Comparison of ENCODE assay signal across 22 cellular contexts in genomic region chr13:90706631-90707030, GRCh38.
A peak's percentile ranks its signal among the peaks of the same experiment; 100 is the strongest.
DNase-seq lines count a peak whose midpoint lies in the region; ATAC-seq, FAIRE-seq and TF ChIP-seq lines count a peak whose summit lies in the region.
"Had no signal": no experiment of that assay in that cellular context is flagged by ENCODE, and none has a peak within 500 bp of the region (broad histone marks: within the 10 kb centered on the region; RNA-seq: fewer than 3 reads in every experiment).

No MANE protein-coding gene starts in this region.

- ATAC-seq in GM21390 (IDR thresholded peaks at IDR 0.05; ENCODE audit: unreplicated experiment) (no peak), lower lobe of right lung (no peak)
- no peak for ATAC-seq in activated T-cell treated with anti-CD3 and anti-CD28 coated beads, Interleukin-2, amount 50 U/mL, for 4 hours
- ATAC-seq: GM12878 had no signal

- TF ChIP-seq CTCF in bronchial epithelial cell (IDR thresholded peaks at IDR 0.05; ENCODE audit: insufficient read depth, low read length, severe bottlenecking) (no peak), retinal pigment epithelial cell (conservative IDR thresholded peaks at IDR 0.05; ENCODE audit: low read depth, low read length) (no peak), lower lobe of right lung (IDR thresholded peaks at IDR 0.05) (no peak), dorsolateral prefrontal cortex (IDR thresholded peaks at IDR 0.05 in 54 of 56, conservative IDR thresholded peaks at IDR 0.05 in 2 of 56; ENCODE audit: low read depth in 1 of 56, partially characterized antibody in 56 of 56) (no peak)

- H3K4me3 ChIP-seq in bronchial epithelial cell (ENCODE audit: low read depth, low read length) (no peak overlapping the region), retinal pigment epithelial cell (ENCODE audit: low read length) (no peak overlapping the region), lower lobe of right lung (no peak overlapping the region), dorsolateral prefrontal cortex (no peak overlapping the region)
- H3K4me3 ChIP-seq: GM12878, GM23248 had no signal

- H3K4me1 Mint-ChIP-seq in activated T-cell treated with anti-CD3 and anti-CD28 coated beads, Interleukin-2, amount 50 U/mL, for 4 hours (ENCODE audit: low read depth): no peaks in the 10 kb centered on the region
- H3K4me1 Mint-ChIP-seq: CD4-positive, alpha-beta memory T cell had no signal

- FAIRE-seq in bronchial epithelial cell (lab: Jason Lieb, UNC): no peak
- FAIRE-seq: GM12878, GM18507, H1 had no signal

- DNase-seq in NCI-H524 (lab: John Stamatoyannopoulos, UW): peak; percentile 23 to 70
- peak; percentile 88 for DNase-seq in NCI-H82 treated with DMSO at 0.1 percent for 48 hours (lab: John Stamatoyannopoulos, UW; ENCODE audit: unreplicated experiment)
- peak; percentile 2 for DNase-seq in bronchial epithelial cell (ENCODE audit: low read depth)
- peak; percentile 58 for DNase-seq in retinal pigment epithelial cell (ENCODE audit: low read depth)
- no peak for DNase-seq in lower lobe of right lung
- no peak for DNase-seq in dorsolateral prefrontal cortex
- DNase-seq in activated T-cell treated with anti-CD3 and anti-CD28 coated beads, Interleukin-2, amount 50 U/mL, for 4 hours: no peak
- DNase-seq: C1 segment of cervical spinal cord; Calu3; CD4-positive, alpha-beta memory T cell; COR-L47; DMS 273 treated with DMSO at 0.1 percent for 48 hours; DMS79; EL; GDM1; GM23248; H7; HCEC 1CT had no signal

- peaks cover 16% of the 10 kb centered on the region for H3K9me3 Mint-ChIP-seq in activated T-cell treated with anti-CD3 and anti-CD28 coated beads, Interleukin-2, amount 50 U/mL, for 4 hours

- H3K27me3 ChIP-seq in bronchial epithelial cell (ENCODE audit: control insufficient read depth, insufficient read depth, low read length) (no peaks in the 10 kb centered on the region), lower lobe of right lung (ENCODE audit: low read depth) (no peaks in the 10 kb centered on the region), dorsolateral prefrontal cortex (no peaks in the 10 kb centered on the region)

- no peaks in the 10 kb centered on the region for H3K36me3 ChIP-seq in bronchial epithelial cell (ENCODE audit: control insufficient read depth, insufficient read depth, low read length)
- H3K36me3 ChIP-seq in lower lobe of right lung: no peaks in the 10 kb centered on the region

- intact Hi-C loops in lower lobe of right lung (cut with DNase I): no loop called here
- intact Hi-C loops in dorsolateral prefrontal cortex (cut with DNase I): no loop called here

- H3K9me3 ChIP-seq in lower lobe of right lung: no peaks in the 10 kb centered on the region

- no peaks in the 10 kb centered on the region for H3K27me3 Mint-ChIP-seq in activated T-cell treated with anti-CD3 and anti-CD28 coated beads, Interleukin-2, amount 50 U/mL, for 4 hours (ENCODE audit: low read depth)
- H3K27me3 Mint-ChIP-seq: CD4-positive, alpha-beta memory T cell had no signal

- H3K27ac ChIP-seq in lower lobe of right lung (no peak overlapping the region), dorsolateral prefrontal cortex (no peak overlapping the region)
- H3K27ac ChIP-seq: GM23248 had no signal

- H3K36me3 Mint-ChIP-seq in activated T-cell treated with anti-CD3 and anti-CD28 coated beads, Interleukin-2, amount 50 U/mL, for 4 hours (ENCODE audit: insufficient read depth): no peaks in the 10 kb centered on the region
- H3K36me3 Mint-ChIP-seq: CD4-positive, alpha-beta memory T cell had no signal

- H3K4me1 ChIP-seq in lower lobe of right lung: no peaks in the 10 kb centered on the region

- no peak overlapping the region for H3K4me3 Mint-ChIP-seq in activated T-cell treated with anti-CD3 and anti-CD28 coated beads, Interleukin-2, amount 50 U/mL, for 4 hours
- H3K4me3 Mint-ChIP-seq: CD4-positive, alpha-beta memory T cell had no signal

Comparison
In these comparisons a context has a peak if more than half of its experiments do, and no peak if none do; other contexts are left out.
1. DNase-seq: peak in NCI-H524 (2 of 2), NCI-H82 treated with DMSO at 0.1 percent for 48 hours (single experiment), bronchial epithelial cell (single experiment) and retinal pigment epithelial cell (single experiment); none in lower lobe of right lung (single experiment), dorsolateral prefrontal cortex (0 of 10) and activated T-cell treated with anti-CD3 and anti-CD28 coated beads, Interleukin-2, amount 50 U/mL, for 4 hours (single experiment).